ENCODE assay signal across 1 cellular context in the genomic region with DNA sequence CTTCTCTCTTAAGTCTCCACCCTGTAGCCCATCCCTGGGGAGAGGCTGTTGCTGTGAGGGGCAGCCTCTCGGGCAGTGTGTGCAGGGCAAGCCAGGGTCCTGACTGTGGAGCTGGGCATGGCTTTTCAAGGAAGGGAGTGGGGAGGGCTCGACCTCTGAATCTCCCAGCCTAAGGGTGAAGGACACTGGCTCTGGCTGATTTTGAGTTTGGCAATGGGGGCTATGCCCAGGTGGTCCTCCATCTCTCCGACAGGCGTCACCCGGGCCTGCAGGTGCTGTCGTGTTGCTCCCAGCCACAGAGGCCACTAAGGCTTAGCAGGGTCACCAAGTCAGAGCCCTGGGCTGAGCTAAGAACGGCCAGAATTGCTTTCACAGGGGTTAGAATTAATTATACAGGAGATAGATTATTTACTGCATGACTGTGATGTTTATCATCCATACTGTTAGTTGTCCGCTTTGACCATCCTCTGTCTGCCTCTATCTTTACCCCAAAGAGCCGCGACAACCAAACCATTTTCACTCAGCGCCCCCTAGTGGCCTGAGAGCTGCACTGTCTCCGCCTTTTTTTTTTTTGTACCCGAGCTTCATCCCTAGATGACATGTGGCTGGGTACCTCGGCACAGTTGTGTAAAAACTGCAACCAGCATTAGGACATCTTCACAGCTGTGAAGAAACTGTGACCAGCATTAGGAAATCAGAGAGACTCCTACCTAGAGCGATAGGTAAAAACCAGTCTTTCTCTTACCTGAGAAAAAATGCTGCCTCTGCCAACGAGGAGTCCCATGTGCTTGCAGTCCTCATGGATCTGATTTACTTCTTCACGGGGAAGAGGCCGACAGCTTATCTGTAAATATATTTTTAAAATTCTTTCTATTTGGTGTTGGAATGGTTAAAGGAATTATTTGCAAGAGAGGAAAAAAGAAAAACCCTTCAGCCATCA.
TF ChIP-seq lines count a peak whose summit lies in the region.

No MANE protein-coding gene starts in this region.

TF ChIP-seq in GM12878, 131 proteins besides CTCF, POLR2A, EP300 and RAD21 (continued from another document):
- TF ChIP-seq, protein P1, sequence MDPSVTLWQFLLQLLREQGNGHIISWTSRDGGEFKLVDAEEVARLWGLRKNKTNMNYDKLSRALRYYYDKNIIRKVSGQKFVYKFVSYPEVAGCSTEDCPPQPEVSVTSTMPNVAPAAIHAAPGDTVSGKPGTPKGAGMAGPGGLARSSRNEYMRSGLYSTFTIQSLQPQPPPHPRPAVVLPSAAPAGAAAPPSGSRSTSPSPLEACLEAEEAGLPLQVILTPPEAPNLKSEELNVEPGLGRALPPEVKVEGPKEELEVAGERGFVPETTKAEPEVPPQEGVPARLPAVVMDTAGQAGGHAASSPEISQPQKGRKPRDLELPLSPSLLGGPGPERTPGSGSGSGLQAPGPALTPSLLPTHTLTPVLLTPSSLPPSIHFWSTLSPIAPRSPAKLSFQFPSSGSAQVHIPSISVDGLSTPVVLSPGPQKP (IDR thresholded peaks at IDR 0.05; ENCODE audit: low read depth, low read length), result no peak
- TF ChIP-seq FOS (IDR thresholded peaks at IDR 0.05; ENCODE audit: borderline replicate concordance, extremely low read depth, insufficient read length), result no peak
- TF ChIP-seq, protein P2, sequence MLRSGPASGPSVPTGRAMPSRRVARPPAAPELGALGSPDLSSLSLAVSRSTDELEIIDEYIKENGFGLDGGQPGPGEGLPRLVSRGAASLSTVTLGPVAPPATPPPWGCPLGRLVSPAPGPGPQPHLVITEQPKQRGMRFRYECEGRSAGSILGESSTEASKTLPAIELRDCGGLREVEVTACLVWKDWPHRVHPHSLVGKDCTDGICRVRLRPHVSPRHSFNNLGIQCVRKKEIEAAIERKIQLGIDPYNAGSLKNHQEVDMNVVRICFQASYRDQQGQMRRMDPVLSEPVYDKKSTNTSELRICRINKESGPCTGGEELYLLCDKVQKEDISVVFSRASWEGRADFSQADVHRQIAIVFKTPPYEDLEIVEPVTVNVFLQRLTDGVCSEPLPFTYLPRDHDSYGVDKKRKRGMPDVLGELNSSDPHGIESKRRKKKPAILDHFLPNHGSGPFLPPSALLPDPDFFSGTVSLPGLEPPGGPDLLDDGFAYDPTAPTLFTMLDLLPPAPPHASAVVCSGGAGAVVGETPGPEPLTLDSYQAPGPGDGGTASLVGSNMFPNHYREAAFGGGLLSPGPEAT (IDR thresholded peaks at IDR 0.05; ENCODE audit: low read depth), result no peak
- peak; percentile 49; the same call in 1 of the 2 replicates for TF ChIP-seq YY1 (IDR thresholded peaks at IDR 0.05; ENCODE audit: low read depth, low read length)
- TF ChIP-seq, protein P3, sequence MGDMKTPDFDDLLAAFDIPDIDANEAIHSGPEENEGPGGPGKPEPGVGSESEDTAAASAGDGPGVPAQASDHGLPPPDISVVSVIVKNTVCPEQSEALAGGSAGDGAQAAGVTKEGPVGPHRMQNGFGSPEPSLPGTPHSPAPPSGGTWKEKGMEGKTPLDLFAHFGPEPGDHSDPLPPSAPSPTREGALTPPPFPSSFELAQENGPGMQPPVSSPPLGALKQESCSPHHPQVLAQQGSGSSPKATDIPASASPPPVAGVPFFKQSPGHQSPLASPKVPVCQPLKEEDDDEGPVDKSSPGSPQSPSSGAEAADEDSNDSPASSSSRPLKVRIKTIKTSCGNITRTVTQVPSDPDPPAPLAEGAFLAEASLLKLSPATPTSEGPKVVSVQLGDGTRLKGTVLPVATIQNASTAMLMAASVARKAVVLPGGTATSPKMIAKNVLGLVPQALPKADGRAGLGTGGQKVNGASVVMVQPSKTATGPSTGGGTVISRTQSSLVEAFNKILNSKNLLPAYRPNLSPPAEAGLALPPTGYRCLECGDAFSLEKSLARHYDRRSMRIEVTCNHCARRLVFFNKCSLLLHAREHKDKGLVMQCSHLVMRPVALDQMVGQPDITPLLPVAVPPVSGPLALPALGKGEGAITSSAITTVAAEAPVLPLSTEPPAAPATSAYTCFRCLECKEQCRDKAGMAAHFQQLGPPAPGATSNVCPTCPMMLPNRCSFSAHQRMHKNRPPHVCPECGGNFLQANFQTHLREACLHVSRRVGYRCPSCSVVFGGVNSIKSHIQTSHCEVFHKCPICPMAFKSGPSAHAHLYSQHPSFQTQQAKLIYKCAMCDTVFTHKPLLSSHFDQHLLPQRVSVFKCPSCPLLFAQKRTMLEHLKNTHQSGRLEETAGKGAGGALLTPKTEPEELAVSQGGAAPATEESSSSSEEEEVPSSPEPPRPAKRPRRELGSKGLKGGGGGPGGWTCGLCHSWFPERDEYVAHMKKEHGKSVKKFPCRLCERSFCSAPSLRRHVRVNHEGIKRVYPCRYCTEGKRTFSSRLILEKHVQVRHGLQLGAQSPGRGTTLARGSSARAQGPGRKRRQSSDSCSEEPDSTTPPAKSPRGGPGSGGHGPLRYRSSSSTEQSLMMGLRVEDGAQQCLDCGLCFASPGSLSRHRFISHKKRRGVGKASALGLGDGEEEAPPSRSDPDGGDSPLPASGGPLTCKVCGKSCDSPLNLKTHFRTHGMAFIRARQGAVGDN (IDR thresholded peaks at IDR 0.05), result no peak
- TF ChIP-seq SRF (IDR thresholded peaks at IDR 0.05; ENCODE audit: low read depth in 2 of 2, low read length in 2 of 2), result no peak
- TF ChIP-seq, protein P4, sequence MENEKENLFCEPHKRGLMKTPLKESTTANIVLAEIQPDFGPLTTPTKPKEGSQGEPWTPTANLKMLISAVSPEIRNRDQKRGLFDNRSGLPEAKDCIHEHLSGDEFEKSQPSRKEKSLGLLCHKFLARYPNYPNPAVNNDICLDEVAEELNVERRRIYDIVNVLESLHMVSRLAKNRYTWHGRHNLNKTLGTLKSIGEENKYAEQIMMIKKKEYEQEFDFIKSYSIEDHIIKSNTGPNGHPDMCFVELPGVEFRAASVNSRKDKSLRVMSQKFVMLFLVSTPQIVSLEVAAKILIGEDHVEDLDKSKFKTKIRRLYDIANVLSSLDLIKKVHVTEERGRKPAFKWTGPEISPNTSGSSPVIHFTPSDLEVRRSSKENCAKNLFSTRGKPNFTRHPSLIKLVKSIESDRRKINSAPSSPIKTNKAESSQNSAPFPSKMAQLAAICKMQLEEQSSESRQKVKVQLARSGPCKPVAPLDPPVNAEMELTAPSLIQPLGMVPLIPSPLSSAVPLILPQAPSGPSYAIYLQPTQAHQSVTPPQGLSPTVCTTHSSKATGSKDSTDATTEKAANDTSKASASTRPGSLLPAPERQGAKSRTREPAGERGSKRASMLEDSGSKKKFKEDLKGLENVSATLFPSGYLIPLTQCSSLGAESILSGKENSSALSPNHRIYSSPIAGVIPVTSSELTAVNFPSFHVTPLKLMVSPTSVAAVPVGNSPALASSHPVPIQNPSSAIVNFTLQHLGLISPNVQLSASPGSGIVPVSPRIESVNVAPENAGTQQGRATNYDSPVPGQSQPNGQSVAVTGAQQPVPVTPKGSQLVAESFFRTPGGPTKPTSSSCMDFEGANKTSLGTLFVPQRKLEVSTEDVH (IDR thresholded peaks at IDR 0.05; ENCODE audit: low read depth, partially characterized antibody), result no peak
- TF ChIP-seq NR2C2 (IDR thresholded peaks at IDR 0.05; ENCODE audit: borderline replicate concordance, control insufficient read depth, insufficient read length, low read depth), result no peak
- TF ChIP-seq, protein P5, sequence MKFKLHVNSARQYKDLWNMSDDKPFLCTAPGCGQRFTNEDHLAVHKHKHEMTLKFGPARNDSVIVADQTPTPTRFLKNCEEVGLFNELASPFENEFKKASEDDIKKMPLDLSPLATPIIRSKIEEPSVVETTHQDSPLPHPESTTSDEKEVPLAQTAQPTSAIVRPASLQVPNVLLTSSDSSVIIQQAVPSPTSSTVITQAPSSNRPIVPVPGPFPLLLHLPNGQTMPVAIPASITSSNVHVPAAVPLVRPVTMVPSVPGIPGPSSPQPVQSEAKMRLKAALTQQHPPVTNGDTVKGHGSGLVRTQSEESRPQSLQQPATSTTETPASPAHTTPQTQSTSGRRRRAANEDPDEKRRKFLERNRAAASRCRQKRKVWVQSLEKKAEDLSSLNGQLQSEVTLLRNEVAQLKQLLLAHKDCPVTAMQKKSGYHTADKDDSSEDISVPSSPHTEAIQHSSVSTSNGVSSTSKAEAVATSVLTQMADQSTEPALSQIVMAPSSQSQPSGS (IDR thresholded peaks at IDR 0.05; ENCODE audit: low read length), result no peak
- TF ChIP-seq, protein P6, sequence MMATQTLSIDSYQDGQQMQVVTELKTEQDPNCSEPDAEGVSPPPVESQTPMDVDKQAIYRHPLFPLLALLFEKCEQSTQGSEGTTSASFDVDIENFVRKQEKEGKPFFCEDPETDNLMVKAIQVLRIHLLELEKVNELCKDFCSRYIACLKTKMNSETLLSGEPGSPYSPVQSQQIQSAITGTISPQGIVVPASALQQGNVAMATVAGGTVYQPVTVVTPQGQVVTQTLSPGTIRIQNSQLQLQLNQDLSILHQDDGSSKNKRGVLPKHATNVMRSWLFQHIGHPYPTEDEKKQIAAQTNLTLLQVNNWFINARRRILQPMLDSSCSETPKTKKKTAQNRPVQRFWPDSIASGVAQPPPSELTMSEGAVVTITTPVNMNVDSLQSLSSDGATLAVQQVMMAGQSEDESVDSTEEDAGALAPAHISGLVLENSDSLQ (IDR thresholded peaks at IDR 0.05), result no peak
- TF ChIP-seq BHLHE40 (IDR thresholded peaks at IDR 0.05; ENCODE audit: borderline replicate concordance in 1 of 2, low read depth in 2 of 2, low read length in 1 of 2), result no peak
- TF ChIP-seq ESRRA (IDR thresholded peaks at IDR 0.05; ENCODE audit: low read length), result no peak
- TF ChIP-seq EZH2 (IDR thresholded peaks at IDR 0.05; ENCODE audit: borderline replicate concordance, control insufficient read depth, low read depth, low read length), result no peak
- TF ChIP-seq, protein P7, sequence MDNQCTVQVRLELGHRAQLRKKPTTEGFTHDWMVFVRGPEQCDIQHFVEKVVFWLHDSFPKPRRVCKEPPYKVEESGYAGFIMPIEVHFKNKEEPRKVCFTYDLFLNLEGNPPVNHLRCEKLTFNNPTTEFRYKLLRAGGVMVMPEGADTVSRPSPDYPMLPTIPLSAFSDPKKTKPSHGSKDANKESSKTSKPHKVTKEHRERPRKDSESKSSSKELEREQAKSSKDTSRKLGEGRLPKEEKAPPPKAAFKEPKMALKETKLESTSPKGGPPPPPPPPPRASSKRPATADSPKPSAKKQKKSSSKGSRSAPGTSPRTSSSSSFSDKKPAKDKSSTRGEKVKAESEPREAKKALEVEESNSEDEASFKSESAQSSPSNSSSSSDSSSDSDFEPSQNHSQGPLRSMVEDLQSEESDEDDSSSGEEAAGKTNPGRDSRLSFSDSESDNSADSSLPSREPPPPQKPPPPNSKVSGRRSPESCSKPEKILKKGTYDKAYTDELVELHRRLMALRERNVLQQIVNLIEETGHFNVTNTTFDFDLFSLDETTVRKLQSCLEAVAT (IDR thresholded peaks at IDR 0.05), result no peak
- no peak for TF ChIP-seq WRNIP1 (IDR thresholded peaks at IDR 0.05; ENCODE audit: borderline replicate concordance, low read depth, low read length)
- TF ChIP-seq TCF7 (IDR thresholded peaks at IDR 0.05; ENCODE audit: borderline replicate concordance), result no peak
- TF ChIP-seq, protein P8, sequence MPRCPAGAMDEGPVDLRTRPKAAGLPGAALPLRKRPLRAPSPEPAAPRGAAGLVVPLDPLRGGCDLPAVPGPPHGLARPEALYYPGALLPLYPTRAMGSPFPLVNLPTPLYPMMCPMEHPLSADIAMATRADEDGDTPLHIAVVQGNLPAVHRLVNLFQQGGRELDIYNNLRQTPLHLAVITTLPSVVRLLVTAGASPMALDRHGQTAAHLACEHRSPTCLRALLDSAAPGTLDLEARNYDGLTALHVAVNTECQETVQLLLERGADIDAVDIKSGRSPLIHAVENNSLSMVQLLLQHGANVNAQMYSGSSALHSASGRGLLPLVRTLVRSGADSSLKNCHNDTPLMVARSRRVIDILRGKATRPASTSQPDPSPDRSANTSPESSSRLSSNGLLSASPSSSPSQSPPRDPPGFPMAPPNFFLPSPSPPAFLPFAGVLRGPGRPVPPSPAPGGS (IDR thresholded peaks at IDR 0.05; ENCODE audit: borderline replicate concordance, insufficient read depth, low read depth, low read length, poor library complexity, severe bottlenecking), result no peak
- peak; percentile 95 for TF ChIP-seq ZNF384 (IDR thresholded peaks at IDR 0.05; ENCODE audit: borderline replicate concordance, low read depth, low read length)
